Comparison of ENCODE assay signal across 2 cellular contexts in the genomic region with DNA sequence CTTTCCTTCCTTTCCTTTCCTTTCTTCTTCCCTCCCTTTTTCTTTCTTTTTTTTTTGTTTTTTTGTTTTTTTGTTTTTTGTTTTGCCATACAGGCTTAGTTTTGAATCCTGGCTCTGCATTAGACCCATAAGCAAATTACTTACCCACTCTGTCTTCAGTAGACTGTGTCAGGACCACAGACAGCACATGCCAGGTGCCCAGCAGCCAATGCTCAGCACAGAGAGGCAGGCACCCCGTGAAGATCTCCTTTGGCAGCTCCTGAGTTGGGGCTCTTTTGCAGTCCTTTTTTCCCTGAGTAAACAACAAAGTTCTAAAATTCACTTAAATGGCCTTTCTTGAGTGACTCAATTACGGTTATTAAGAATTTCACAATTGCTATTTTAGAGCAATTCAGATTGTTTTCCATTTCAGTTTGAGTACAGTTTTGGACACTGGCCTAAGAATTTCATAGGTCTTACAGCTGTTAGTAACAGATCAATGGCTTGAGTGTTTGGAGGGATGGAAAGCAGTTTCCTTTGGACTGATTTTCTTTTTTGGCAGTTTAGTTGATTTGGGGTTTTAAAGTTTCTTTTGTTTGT.
TF ChIP-seq lines count a peak whose summit lies in the region.

No MANE protein-coding gene starts in this region.

TF ChIP-seq in SK-N-SH, 30 proteins besides CTCF, POLR2A, EP300 and RAD21 (continued from another document):
- TF ChIP-seq, protein P1, sequence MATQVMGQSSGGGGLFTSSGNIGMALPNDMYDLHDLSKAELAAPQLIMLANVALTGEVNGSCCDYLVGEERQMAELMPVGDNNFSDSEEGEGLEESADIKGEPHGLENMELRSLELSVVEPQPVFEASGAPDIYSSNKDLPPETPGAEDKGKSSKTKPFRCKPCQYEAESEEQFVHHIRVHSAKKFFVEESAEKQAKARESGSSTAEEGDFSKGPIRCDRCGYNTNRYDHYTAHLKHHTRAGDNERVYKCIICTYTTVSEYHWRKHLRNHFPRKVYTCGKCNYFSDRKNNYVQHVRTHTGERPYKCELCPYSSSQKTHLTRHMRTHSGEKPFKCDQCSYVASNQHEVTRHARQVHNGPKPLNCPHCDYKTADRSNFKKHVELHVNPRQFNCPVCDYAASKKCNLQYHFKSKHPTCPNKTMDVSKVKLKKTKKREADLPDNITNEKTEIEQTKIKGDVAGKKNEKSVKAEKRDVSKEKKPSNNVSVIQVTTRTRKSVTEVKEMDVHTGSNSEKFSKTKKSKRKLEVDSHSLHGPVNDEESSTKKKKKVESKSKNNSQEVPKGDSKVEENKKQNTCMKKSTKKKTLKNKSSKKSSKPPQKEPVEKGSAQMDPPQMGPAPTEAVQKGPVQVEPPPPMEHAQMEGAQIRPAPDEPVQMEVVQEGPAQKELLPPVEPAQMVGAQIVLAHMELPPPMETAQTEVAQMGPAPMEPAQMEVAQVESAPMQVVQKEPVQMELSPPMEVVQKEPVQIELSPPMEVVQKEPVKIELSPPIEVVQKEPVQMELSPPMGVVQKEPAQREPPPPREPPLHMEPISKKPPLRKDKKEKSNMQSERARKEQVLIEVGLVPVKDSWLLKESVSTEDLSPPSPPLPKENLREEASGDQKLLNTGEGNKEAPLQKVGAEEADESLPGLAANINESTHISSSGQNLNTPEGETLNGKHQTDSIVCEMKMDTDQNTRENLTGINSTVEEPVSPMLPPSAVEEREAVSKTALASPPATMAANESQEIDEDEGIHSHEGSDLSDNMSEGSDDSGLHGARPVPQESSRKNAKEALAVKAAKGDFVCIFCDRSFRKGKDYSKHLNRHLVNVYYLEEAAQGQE (IDR thresholded peaks at IDR 0.05; ENCODE audit: low read depth, low read length) = peak; percentile 75; the same call in 1 of the 2 replicates
- TF ChIP-seq EZH2phosphoT487 (IDR thresholded peaks at IDR 0.05; ENCODE audit: borderline replicate concordance, low read depth) = no peak

TF ChIP-seq in SK-N-SH treated with all-trans-retinoic acid at 6 μM for 48 hours, 23 proteins besides CTCF, POLR2A, EP300 and RAD21 (continued from another document):
- TF ChIP-seq, protein P2, sequence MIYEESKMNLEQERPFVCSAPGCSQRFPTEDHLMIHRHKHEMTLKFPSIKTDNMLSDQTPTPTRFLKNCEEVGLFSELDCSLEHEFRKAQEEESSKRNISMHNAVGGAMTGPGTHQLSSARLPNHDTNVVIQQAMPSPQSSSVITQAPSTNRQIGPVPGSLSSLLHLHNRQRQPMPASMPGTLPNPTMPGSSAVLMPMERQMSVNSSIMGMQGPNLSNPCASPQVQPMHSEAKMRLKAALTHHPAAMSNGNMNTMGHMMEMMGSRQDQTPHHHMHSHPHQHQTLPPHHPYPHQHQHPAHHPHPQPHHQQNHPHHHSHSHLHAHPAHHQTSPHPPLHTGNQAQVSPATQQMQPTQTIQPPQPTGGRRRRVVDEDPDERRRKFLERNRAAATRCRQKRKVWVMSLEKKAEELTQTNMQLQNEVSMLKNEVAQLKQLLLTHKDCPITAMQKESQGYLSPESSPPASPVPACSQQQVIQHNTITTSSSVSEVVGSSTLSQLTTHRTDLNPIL (CRISPR knock-in tag; IDR thresholded peaks at IDR 0.05; ENCODE audit: low read depth) = no peak
- TF ChIP-seq RARB (CRISPR knock-in tag; IDR thresholded peaks at IDR 0.05) = no peak
